In the genomic region with DNA sequence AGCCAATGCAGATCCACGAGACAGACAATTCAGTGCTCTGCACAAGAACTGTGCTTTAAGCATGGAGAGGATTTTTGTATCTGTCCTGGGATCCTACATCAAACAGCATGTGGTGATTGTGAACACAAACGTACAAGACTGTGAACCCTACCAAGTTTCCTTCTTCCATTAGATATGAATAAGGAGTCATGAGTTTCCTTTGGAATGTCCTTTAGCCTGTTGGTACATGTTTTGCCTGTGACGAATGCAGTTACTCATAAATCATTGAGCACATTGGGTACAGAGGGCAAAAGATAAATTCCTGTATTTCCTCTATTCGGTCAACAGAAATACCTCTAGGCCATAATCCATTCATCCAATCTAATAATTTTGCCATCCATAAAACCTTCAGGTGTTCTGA, we compare ENCODE assay signal across 14 cellular contexts.
DNase-seq lines count a peak whose midpoint lies in the region; ATAC-seq and TF ChIP-seq lines count a peak whose summit lies in the region.
"Had no signal": no experiment of that assay in that cellular context is flagged by ENCODE, and none has a peak within 500 bp of the region (broad histone marks: within the 10 kb centered on the region; RNA-seq: fewer than 3 reads in every experiment).

No MANE protein-coding gene starts in this region.

- H3K27ac ChIP-seq in duodenal mucosa (ENCODE audit: low read depth, low read length) (peak overlapping the region; percentile 64), spleen (no peak overlapping the region)
- H3K27ac ChIP-seq: HL-60 had no signal

- TF ChIP-seq CTCF in type B pancreatic cell (conservative IDR thresholded peaks at IDR 0.05) = no peak
- no peak for TF ChIP-seq CTCF in spleen (IDR thresholded peaks at IDR 0.05 in 8 of 11, conservative IDR thresholded peaks at IDR 0.05 in 3 of 11)

- 78 to 91% (median 86%) methylated on average over 4 of the region's 4 CpGs for WGBS in spleen, 5 donors

- peaks cover 24% of the 10 kb centered on the region for H3K4me1 Mint-ChIP-seq in type B pancreatic cell (ENCODE audit: unreplicated experiment)
- no peaks in the 10 kb centered on the region for H3K4me1 Mint-ChIP-seq in T-cell
- H3K4me1 Mint-ChIP-seq: activated naive CD4-positive, alpha-beta T cell treated with anti-CD3 and anti-CD28 coated beads, Interleukin-2, amount 50 U/mL, for 24 hours had no signal

- DNase-seq in LoVo (ENCODE audit: low spot score) = peak; percentile 58
- no peak for DNase-seq in left lobe of liver (ENCODE audit: low spot score)
- DNase-seq in type B pancreatic cell (ENCODE audit: extremely low spot score, unreplicated experiment) = no peak
- no peak for DNase-seq in T-cell
- DNase-seq in spleen = no peak
- no peak for DNase-seq in DMS 273 treated with DMSO at 0.1 percent for 48 hours (lab: John Stamatoyannopoulos, UW)
- DNase-seq: activated CD8-positive, alpha-beta T cell treated with anti-CD3 and anti-CD28 coated beads, Interleukin-2, amount 10 ng/mL, durations not matched to agents 7 days and 5 days; NCI-H1092 treated with DMSO at 0.1 percent for 48 hours; T-helper 1 cell had no signal

- POLR2A ChIA-PET in T-cell (lab: Charles Lee) = no interaction called here

- H3K27me3 Mint-ChIP-seq in type B pancreatic cell (no peaks in the 10 kb centered on the region), T-cell (no peaks in the 10 kb centered on the region)
- H3K27me3 Mint-ChIP-seq: activated naive CD4-positive, alpha-beta T cell treated with anti-CD3 and anti-CD28 coated beads, Interleukin-2, amount 50 U/mL, for 24 hours had no signal

- CTCF ChIA-PET in T-cell (lab: Charles Lee) = no interaction called here

- H3K27me3 ChIP-seq in duodenal mucosa (ENCODE audit: control insufficient read depth in 1 of 2, insufficient read depth in 2 of 2, low read length in 2 of 2) (no peaks in the 10 kb centered on the region), spleen (replicated peaks in 1 of 7) (no peaks in the 10 kb centered on the region)

- H3K36me3 ChIP-seq in duodenal mucosa (ENCODE audit: control insufficient read depth in 1 of 2, insufficient read depth in 2 of 2, low read length in 2 of 2) (no peaks in the 10 kb centered on the region), spleen (no peaks in the 10 kb centered on the region)

- H3K27ac Mint-ChIP-seq in type B pancreatic cell (peak overlapping the region; percentile 91), T-cell (no peak overlapping the region)
- H3K27ac Mint-ChIP-seq: activated CD8-positive, alpha-beta T cell treated with anti-CD3 and anti-CD28 coated beads, Interleukin-2, amount 10 ng/mL, durations not matched to agents 7 days and 5 days; activated naive CD4-positive, alpha-beta T cell treated with anti-CD3 and anti-CD28 coated beads, Interleukin-2, amount 50 U/mL, for 24 hours had no signal

- H3K4me3 ChIP-seq in duodenal mucosa (ENCODE audit: low read depth in 1 of 2, low read length in 2 of 2) (no peak overlapping the region), spleen (no peak overlapping the region)

- H3K4me3 Mint-ChIP-seq in type B pancreatic cell = peak overlapping the region; percentile 10
- no peak overlapping the region for H3K4me3 Mint-ChIP-seq in T-cell
- H3K4me3 Mint-ChIP-seq: activated CD8-positive, alpha-beta T cell treated with anti-CD3 and anti-CD28 coated beads, Interleukin-2, amount 10 ng/mL, durations not matched to agents 7 days and 5 days; activated naive CD4-positive, alpha-beta T cell treated with anti-CD3 and anti-CD28 coated beads, Interleukin-2, amount 50 U/mL, for 24 hours had no signal

- H3K9me3 ChIP-seq in duodenal mucosa (ENCODE audit: control insufficient read depth in 1 of 2, low read length in 2 of 2) (no peaks in the 10 kb centered on the region), spleen (no peaks in the 10 kb centered on the region)

- ATAC-seq in left lobe of liver (peak; percentile 17), T-cell (replicated peaks in 1 of 4) (no peak), GM18867 (IDR thresholded peaks at IDR 0.05; ENCODE audit: unreplicated experiment) (no peak)
- ATAC-seq: activated CD8-positive, alpha-beta T cell treated with anti-CD3 and anti-CD28 coated beads, Interleukin-2, amount 10 ng/mL, durations not matched to agents 7 days and 5 days; sciatic nerve had no signal

- intact Hi-C loops in spleen (cut with DNase I; ENCODE audit: low total_unique reads) = no loop called here

- peaks cover 3% of the 10 kb centered on the region for H3K36me3 Mint-ChIP-seq in type B pancreatic cell
- peaks cover 2% of the 10 kb centered on the region for H3K36me3 Mint-ChIP-seq in T-cell
- H3K36me3 Mint-ChIP-seq: activated naive CD4-positive, alpha-beta T cell treated with anti-CD3 and anti-CD28 coated beads, Interleukin-2, amount 50 U/mL, for 24 hours had no signal

- H3K4me1 ChIP-seq in duodenal mucosa (ENCODE audit: control insufficient read depth in 1 of 2, insufficient read depth in 2 of 2, low read length in 2 of 2) (peaks cover 19 to 21% of the 10 kb centered on the region in 2 donors), spleen (no peaks in the 10 kb centered on the region)

- no peak for TF ChIP-seq POLR2A in spleen (IDR thresholded peaks at IDR 0.05)

- H3K9me3 Mint-ChIP-seq in type B pancreatic cell = no peaks in the 10 kb centered on the region
- H3K9me3 Mint-ChIP-seq in T-cell = no peaks in the 10 kb centered on the region
- H3K9me3 Mint-ChIP-seq: activated naive CD4-positive, alpha-beta T cell treated with anti-CD3 and anti-CD28 coated beads, Interleukin-2, amount 50 U/mL, for 24 hours had no signal

- no peak overlapping the region for H3K9ac ChIP-seq in duodenal mucosa (ENCODE audit: low read depth in 1 of 2, low read length in 2 of 2)
